ENCODE assay signal across 1 cellular context in the genomic region with DNA sequence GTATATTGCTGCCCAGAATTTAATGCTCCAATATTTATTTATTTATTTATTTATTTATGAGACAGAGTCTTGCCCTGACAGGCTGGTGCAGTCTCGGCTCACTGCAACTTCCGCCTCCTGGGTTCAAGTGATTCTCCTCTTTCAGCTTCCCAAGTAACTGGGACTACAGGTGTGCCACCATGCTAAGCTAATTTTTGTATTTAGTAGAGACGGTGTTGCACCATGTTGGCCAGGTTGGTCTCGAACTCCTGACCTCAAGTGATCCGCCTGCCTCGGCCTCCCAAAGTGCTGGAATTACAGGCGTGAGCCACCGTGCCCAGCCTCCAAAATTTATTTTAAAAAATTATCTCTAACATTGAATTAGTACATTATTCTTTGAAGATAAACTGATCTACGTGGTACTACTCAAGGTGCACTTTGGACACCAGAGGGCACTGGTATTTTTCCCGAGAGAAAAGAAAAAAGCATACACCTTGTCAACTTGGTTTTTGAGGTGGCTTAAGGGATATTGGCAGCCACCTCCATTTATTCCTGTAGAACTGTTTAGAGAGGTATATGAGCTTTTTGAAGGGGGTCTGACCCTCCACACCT.
A peak's percentile ranks its signal among the peaks of the same experiment; 100 is the strongest.
TF ChIP-seq lines count a peak whose summit lies in the region.

No MANE protein-coding gene starts in this region.

TF ChIP-seq in HepG2, 621 proteins besides CTCF, POLR2A, EP300 and RAD21 (continued from another document):
- TF ChIP-seq SP1 (IDR thresholded peaks at IDR 0.05): no peak
- no peak for TF ChIP-seq SP1 (CRISPR knock-in tag; IDR thresholded peaks at IDR 0.05)
- TF ChIP-seq ZNF660 (CRISPR knock-in tag; IDR thresholded peaks at IDR 0.05; ENCODE audit: borderline replicate concordance, low read depth): no peak
- peak; percentile 71; the same call in 1 of the 2 replicates for TF ChIP-seq ZMYM3 (CRISPR knock-in tag; IDR thresholded peaks at IDR 0.05)
- no peak for TF ChIP-seq ZNF20 (CRISPR knock-in tag; IDR thresholded peaks at IDR 0.05)
- TF ChIP-seq, protein P1, sequence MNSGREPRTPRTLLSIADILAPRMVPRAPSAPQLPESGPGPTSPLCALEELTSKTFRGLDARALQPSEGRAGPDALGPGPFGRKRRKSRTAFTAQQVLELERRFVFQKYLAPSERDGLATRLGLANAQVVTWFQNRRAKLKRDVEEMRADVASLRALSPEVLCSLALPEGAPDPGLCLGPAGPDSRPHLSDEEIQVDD (CRISPR knock-in tag; IDR thresholded peaks at IDR 0.05; ENCODE audit: borderline replicate concordance): no peak
- no peak for TF ChIP-seq TRIM24 (CRISPR knock-in tag; IDR thresholded peaks at IDR 0.05)
- no peak for TF ChIP-seq MYC (CRISPR knock-in tag; IDR thresholded peaks at IDR 0.05; ENCODE audit: borderline replicate concordance)
- TF ChIP-seq, protein P2, sequence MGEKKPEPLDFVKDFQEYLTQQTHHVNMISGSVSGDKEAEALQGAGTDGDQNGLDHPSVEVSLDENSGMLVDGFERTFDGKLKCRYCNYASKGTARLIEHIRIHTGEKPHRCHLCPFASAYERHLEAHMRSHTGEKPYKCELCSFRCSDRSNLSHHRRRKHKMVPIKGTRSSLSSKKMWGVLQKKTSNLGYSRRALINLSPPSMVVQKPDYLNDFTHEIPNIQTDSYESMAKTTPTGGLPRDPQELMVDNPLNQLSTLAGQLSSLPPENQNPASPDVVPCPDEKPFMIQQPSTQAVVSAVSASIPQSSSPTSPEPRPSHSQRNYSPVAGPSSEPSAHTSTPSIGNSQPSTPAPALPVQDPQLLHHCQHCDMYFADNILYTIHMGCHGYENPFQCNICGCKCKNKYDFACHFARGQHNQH (CRISPR knock-in tag; IDR thresholded peaks at IDR 0.05): 0 out of 2 replicates have a peak, but pooled peaks have one; percentile 10
- no peak for TF ChIP-seq ZNF143 (CRISPR knock-in tag; IDR thresholded peaks at IDR 0.05)
- no peak for TF ChIP-seq MTA3 (CRISPR knock-in tag; IDR thresholded peaks at IDR 0.05)
- TF ChIP-seq ERF (CRISPR knock-in tag; IDR thresholded peaks at IDR 0.05): no peak
- TF ChIP-seq FOXM1 (CRISPR knock-in tag; IDR thresholded peaks at IDR 0.05): no peak
- TF ChIP-seq ATF7 (IDR thresholded peaks at IDR 0.05): no peak
- no peak for TF ChIP-seq ATF7 (CRISPR knock-in tag; IDR thresholded peaks at IDR 0.05)
- TF ChIP-seq JUNB (CRISPR knock-in tag; IDR thresholded peaks at IDR 0.05; ENCODE audit: borderline replicate concordance): no peak
- TF ChIP-seq, protein P3, sequence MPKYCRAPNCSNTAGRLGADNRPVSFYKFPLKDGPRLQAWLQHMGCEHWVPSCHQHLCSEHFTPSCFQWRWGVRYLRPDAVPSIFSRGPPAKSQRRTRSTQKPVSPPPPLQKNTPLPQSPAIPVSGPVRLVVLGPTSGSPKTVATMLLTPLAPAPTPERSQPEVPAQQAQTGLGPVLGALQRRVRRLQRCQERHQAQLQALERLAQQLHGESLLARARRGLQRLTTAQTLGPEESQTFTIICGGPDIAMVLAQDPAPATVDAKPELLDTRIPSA (CRISPR knock-in tag; IDR thresholded peaks at IDR 0.05; ENCODE audit: borderline replicate concordance): no peak
- TF ChIP-seq HOXA5 (CRISPR knock-in tag; IDR thresholded peaks at IDR 0.05): no peak
- TF ChIP-seq HNRNPH1 (optimal IDR thresholded peaks at IDR 0.05; ENCODE audit: low read depth, low read length): no peak
- TF ChIP-seq ZNF652 (CRISPR knock-in tag; IDR thresholded peaks at IDR 0.05; ENCODE audit: borderline replicate concordance, low read depth): no peak
- TF ChIP-seq RNF2 (conservative IDR thresholded peaks at IDR 0.05; ENCODE audit: low read depth): no peak
- TF ChIP-seq FOXC1 (CRISPR knock-in tag; IDR thresholded peaks at IDR 0.05; ENCODE audit: borderline replicate concordance): no peak
- TF ChIP-seq, protein P4, sequence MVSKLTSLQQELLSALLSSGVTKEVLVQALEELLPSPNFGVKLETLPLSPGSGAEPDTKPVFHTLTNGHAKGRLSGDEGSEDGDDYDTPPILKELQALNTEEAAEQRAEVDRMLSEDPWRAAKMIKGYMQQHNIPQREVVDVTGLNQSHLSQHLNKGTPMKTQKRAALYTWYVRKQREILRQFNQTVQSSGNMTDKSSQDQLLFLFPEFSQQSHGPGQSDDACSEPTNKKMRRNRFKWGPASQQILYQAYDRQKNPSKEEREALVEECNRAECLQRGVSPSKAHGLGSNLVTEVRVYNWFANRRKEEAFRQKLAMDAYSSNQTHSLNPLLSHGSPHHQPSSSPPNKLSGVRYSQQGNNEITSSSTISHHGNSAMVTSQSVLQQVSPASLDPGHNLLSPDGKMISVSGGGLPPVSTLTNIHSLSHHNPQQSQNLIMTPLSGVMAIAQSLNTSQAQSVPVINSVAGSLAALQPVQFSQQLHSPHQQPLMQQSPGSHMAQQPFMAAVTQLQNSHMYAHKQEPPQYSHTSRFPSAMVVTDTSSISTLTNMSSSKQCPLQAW (CRISPR knock-in tag; IDR thresholded peaks at IDR 0.05): no peak
- TF ChIP-seq SNRNP70 (IDR thresholded peaks at IDR 0.05; ENCODE audit: low read depth, low read length): no peak
- no peak for TF ChIP-seq EZH2 (conservative IDR thresholded peaks at IDR 0.05; ENCODE audit: low read depth, low read length)
- 0 out of 2 replicates have a peak, but pooled peaks have one; percentile 44 for TF ChIP-seq ADNP (CRISPR knock-in tag; IDR thresholded peaks at IDR 0.05)
- no peak for TF ChIP-seq ZNF235 (CRISPR knock-in tag; IDR thresholded peaks at IDR 0.05; ENCODE audit: borderline replicate concordance)
- TF ChIP-seq ZNF264 (CRISPR knock-in tag; IDR thresholded peaks at IDR 0.05): no peak
- TF ChIP-seq PCBP2 (optimal IDR thresholded peaks at IDR 0.05; ENCODE audit: low read depth, low read length, poor library complexity, severe bottlenecking): no peak
- TF ChIP-seq HOXA9 (CRISPR knock-in tag; IDR thresholded peaks at IDR 0.05; ENCODE audit: borderline replicate concordance): no peak
